Comparison of ENCODE assay signal across 19 cellular contexts in the genomic region with DNA sequence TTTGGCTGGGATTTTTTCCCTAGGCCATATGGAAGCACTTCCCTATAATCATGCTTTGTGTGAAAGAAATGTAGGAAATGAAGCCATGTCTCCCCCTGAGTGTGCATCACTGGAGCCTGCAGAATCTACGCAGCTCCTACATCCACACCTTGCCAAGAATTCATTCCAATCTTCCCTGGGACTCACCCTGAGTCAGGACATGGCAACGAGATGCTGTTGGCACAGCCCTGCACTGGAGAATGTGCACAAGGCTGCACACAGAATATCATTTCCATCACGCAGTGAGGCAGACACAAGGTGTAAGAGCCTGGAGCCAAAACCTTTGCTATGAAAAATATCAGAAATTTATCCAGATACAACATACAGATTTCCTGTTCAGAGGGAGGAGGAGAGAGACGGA.
DNase-seq lines count a peak whose midpoint lies in the region; ATAC-seq and TF ChIP-seq lines count a peak whose summit lies in the region.
"Had no signal": no experiment of that assay in that cellular context is flagged by ENCODE, and none has a peak within 500 bp of the region (broad histone marks: within the 10 kb centered on the region; RNA-seq: fewer than 3 reads in every experiment).

No MANE protein-coding gene starts in this region.

- no peak overlapping the region for H3K4me3 ChIP-seq in RWPE2 (ENCODE audit: severe bottlenecking)
- H3K4me3 ChIP-seq: upper lobe of right lung had no signal

- TF ChIP-seq CTCF in AG09319 (IDR thresholded peaks at IDR 0.05; ENCODE audit: low read depth, low read length) (no peak), RWPE2 (IDR thresholded peaks at IDR 0.05; ENCODE audit: poor library complexity, severe bottlenecking) (no peak), omental fat pad (IDR thresholded peaks at IDR 0.05) (no peak)

- H3K27ac ChIP-seq in RWPE2 (ENCODE audit: poor library complexity, severe bottlenecking), result peak overlapping the region; percentile 85
- H3K27ac ChIP-seq: upper lobe of right lung had no signal

- no peaks in the 10 kb centered on the region for H3K9me3 ChIP-seq in RWPE2 (ENCODE audit: severe bottlenecking)
- H3K9me3 ChIP-seq: upper lobe of right lung had no signal

- ATAC-seq in RWPE2 (ENCODE audit: low read depth) (peak; percentile 36; the same call in 2 of the 3 replicates), omental fat pad (ENCODE audit: low FRiP score) (peak; percentile 85), GM21367 (IDR thresholded peaks at IDR 0.05; ENCODE audit: unreplicated experiment) (no peak), GM19324 (IDR thresholded peaks at IDR 0.05; ENCODE audit: low FRiP score, unreplicated experiment) (no peak), HG03565 (IDR thresholded peaks at IDR 0.05; ENCODE audit: unreplicated experiment) (no peak)
- ATAC-seq: activated CD4-positive, CD25-positive, alpha-beta regulatory T cell treated with anti-CD3 and anti-CD28 coated beads, Interleukin-2, amount 50 U/mL, for 24 hours; activated CD8-positive, alpha-beta memory T cell treated with anti-CD3 and anti-CD28 coated beads, Interleukin-2, amount 10 ng/mL, durations not matched to agents 7 days and 5 days; stimulated activated effector memory CD8-positive, alpha-beta T cell treated with anti-CD3 and anti-CD28 coated beads, Interleukin-12 subunit alpha, Interleukin-12 subunit beta, amount 100 ng/mL, for 72 hours; upper lobe of right lung had no signal

- H3K27me3 ChIP-seq in RWPE2 (ENCODE audit: insufficient read depth, poor library complexity, severe bottlenecking), result no peaks in the 10 kb centered on the region
- H3K27me3 ChIP-seq: upper lobe of right lung had no signal

- no peaks in the 10 kb centered on the region for H3K36me3 ChIP-seq in RWPE2 (ENCODE audit: low read depth)
- H3K36me3 ChIP-seq: upper lobe of right lung had no signal

- peaks cover 35% of the 10 kb centered on the region for H3K4me1 ChIP-seq in RWPE2 (ENCODE audit: insufficient read depth, poor library complexity, severe bottlenecking)

- DNase-seq in AG09319 (ENCODE audit: extremely low read depth, low read depth) (peak; percentile 40), RWPE2 (ENCODE audit: low spot score) (no peak), fibroblast of peridontal ligament (ENCODE audit: extremely low read depth) (peak; percentile 77), omental fat pad (ENCODE audit: low spot score) (no peak), DMS114 treated with DMSO at 0.1 percent for 48 hours (lab: John Stamatoyannopoulos, UW; ENCODE audit: unreplicated experiment) (no peak)
- DNase-seq: activated CD8-positive, alpha-beta memory T cell treated with anti-CD3 and anti-CD28 coated beads, Interleukin-2, amount 10 ng/mL, durations not matched to agents 7 days and 5 days; activated gamma-delta T cell; effector CD8-positive, alpha-beta T cell; kidney; NCI-H1436; NCI-H446; nucleus accumbens; small intestine; upper lobe of right lung had no signal

Comparison
In these comparisons a context has a peak if more than half of its experiments do, and no peak if none do; other contexts are left out.
1. DNase-seq: peak in AG09319 (single experiment) and fibroblast of peridontal ligament (single experiment); none in RWPE2 (single experiment), omental fat pad (single experiment) and DMS114 treated with DMSO at 0.1 percent for 48 hours (single experiment).
2. ATAC-seq: peak in RWPE2 (single experiment) and omental fat pad (single experiment); none in GM21367 (single experiment), GM19324 (single experiment) and HG03565 (single experiment).